Comparison of ENCODE assay signal across 1 cellular context in genomic region chr19:1847348-1847683, GRCh38.
TF ChIP-seq lines count a peak whose summit lies in the region.

No MANE protein-coding gene starts in this region.

TF ChIP-seq in endothelial cell of umbilical vein, 7 proteins besides CTCF, POLR2A, EP300 and RAD21:
- no peak for TF ChIP-seq POLR2AphosphoS5 (IDR thresholded peaks at IDR 0.05; ENCODE audit: insufficient read depth, low read depth, low read length)
- TF ChIP-seq JUN (IDR thresholded peaks at IDR 0.05; ENCODE audit: borderline replicate concordance, insufficient read depth, insufficient read length, low read depth): no peak
- TF ChIP-seq MAX (IDR thresholded peaks at IDR 0.05; ENCODE audit: insufficient read depth, insufficient read length): no peak
- TF ChIP-seq GATA2 (IDR thresholded peaks at IDR 0.05; ENCODE audit: insufficient read depth, insufficient read length, low read depth, low read length): no peak
- no peak for TF ChIP-seq EZH2 (IDR thresholded peaks at IDR 0.05; ENCODE audit: borderline replicate concordance, low read depth, low read length, severe bottlenecking)
- no peak for TF ChIP-seq FOS (IDR thresholded peaks at IDR 0.05; ENCODE audit: borderline replicate concordance, insufficient read depth, low read length)
- TF ChIP-seq MYC (IDR thresholded peaks at IDR 0.05; ENCODE audit: low read depth, low read length): no peak
